10 cellular contexts compared by ENCODE assay signal in the genomic region with DNA sequence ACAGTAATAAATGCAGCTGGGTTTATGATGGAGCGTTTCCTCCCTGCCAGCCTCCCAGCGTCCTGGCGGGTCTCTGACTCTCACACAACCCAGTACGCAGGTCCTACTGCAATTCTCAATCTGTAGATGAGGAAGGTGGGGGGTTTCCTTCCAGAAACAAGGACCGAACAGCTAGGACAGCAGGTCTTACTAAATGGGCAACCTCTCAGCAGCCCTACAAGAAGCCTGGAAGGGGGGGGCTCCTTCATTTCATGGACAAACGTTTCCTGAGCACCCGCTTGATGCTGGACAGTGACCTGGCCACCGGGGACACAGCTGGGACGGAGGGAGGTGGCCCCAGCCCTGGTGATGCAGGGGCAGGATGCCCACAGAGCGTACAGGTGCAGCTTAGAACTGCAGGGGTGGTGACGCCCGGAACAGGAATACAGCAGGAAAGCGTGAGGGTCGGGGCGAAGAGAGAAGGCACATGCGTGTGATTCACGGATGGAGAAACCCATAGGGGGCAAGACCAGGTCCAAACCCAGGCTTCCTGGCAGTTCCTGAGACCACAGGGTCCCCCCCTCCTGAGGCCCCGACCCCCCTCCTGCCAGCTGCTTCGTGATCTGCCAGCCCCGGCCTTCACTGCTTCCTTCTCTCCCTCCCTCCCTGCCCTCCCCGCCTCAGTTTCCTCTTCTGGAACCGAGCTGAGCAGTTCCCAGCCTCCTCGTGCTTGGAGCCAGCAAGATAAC. TPM values are rescaled to one million over a fixed set of nuclear protein-coding genes. Genes with fewer than 3 reads are reported as not detected.
DNase-seq lines count a peak whose midpoint lies in the region; ATAC-seq and TF ChIP-seq lines count a peak whose summit lies in the region.
"Had no signal": no experiment of that assay in that cellular context is flagged by ENCODE, and none has a peak within 500 bp of the region (broad histone marks: within the 10 kb centered on the region; RNA-seq: fewer than 3 reads in every experiment).

No MANE protein-coding gene starts in this region.

- 0 out of 2 replicates have a peak overlapping the region, but pooled peaks have one; percentile 64 for H3K9ac ChIP-seq in BLaER1

- no peaks in the 10 kb centered on the region; the same call in 1 of the 2 replicates for H4K20me1 ChIP-seq in BLaER1

- no peaks in the 10 kb centered on the region for H3K9me3 ChIP-seq in BLaER1

- POLR2A ChIA-PET in MCF 10A (lab: Yijun Ruan, JAX) = no interaction called here
- POLR2A ChIA-PET in naive thymus-derived CD8-positive, alpha-beta T cell (lab: Charles Lee) = no interaction called here

- DNase-seq in Jurkat, Clone E6-1 (ENCODE audit: low read depth, low spot score) = peak; percentile 21
- DNase-seq in MCF 10A (ENCODE audit: unreplicated experiment) (no peak), MV-4-11 (lab: John Stamatoyannopoulos, UW) (no peak), NCI-H446 (lab: John Stamatoyannopoulos, UW) (no peak)
- DNase-seq in naive thymus-derived CD8-positive, alpha-beta T cell = peak in 2 of 10 donors; percentile 21 to 32
- DNase-seq: foreskin keratinocyte had no signal

- peak; percentile 65 to 71 for ATAC-seq in naive thymus-derived CD8-positive, alpha-beta T cell
- no peak for ATAC-seq in GM19324 (IDR thresholded peaks at IDR 0.05; ENCODE audit: low FRiP score, unreplicated experiment)
- no peak for ATAC-seq in HG03280 (IDR thresholded peaks at IDR 0.05; ENCODE audit: unreplicated experiment)

- BruUV-seq in MCF 10A (replicated peaks; lab: Mats Ljungman, UMichigan) = no TSS peak

- peak overlapping the region; percentile 67 for H3K4me3 Mint-ChIP-seq in MCF 10A (ENCODE audit: unreplicated experiment)
- H3K4me3 Mint-ChIP-seq in naive thymus-derived CD8-positive, alpha-beta T cell = peak overlapping the region; percentile 80 to 92 (median 88)

- peaks cover 11% of the 10 kb centered on the region for H3K27me3 Mint-ChIP-seq in MCF 10A (ENCODE audit: insufficient read depth, unreplicated experiment)
- H3K27me3 Mint-ChIP-seq in naive thymus-derived CD8-positive, alpha-beta T cell = peaks cover 6 to 25% (median 7%) of the 10 kb centered on the region in 5 donors

- no peaks in the 10 kb centered on the region for H3K36me3 ChIP-seq in BLaER1

- H3K9me3 Mint-ChIP-seq in MCF 10A (ENCODE audit: unreplicated experiment) = no peaks in the 10 kb centered on the region
- H3K9me3 Mint-ChIP-seq in naive thymus-derived CD8-positive, alpha-beta T cell = peaks cover 0 to 7% (median 0%) of the 10 kb centered on the region in 9 donors

- no peak overlapping the region for H3K27ac Mint-ChIP-seq in MCF 10A (ENCODE audit: low read depth, unreplicated experiment)
- peak overlapping the region in 6 of 10 donors; percentile 19 to 86 (median 50) for H3K27ac Mint-ChIP-seq in naive thymus-derived CD8-positive, alpha-beta T cell

- no peak overlapping the region for H3K27ac ChIP-seq in BLaER1
- H3K27ac ChIP-seq: foreskin keratinocyte had no signal

- intact Hi-C loops in MCF 10A (cut with micrococcal nuclease) = no loop called here

- H3K4me3 ChIP-seq in BLaER1 = peak overlapping the region; percentile 70
- H3K4me3 ChIP-seq in Jurkat, Clone E6-1 (ENCODE audit: low read length) = peak overlapping the region; percentile 53

- H3K27me3 ChIP-seq in BLaER1 = peaks cover 7% of the 10 kb centered on the region; the same call in 1 of the 2 replicates

- TF ChIP-seq CTCF in MCF 10A (IDR thresholded peaks at IDR 0.05; ENCODE audit: unreplicated experiment) = no peak

- H3K36me3 Mint-ChIP-seq in MCF 10A (ENCODE audit: insufficient read depth, unreplicated experiment) = no peaks in the 10 kb centered on the region
- H3K36me3 Mint-ChIP-seq in naive thymus-derived CD8-positive, alpha-beta T cell = no peaks in the 10 kb centered on the region

- CTCF ChIA-PET in MCF 10A (lab: Yijun Ruan, JAX) = no interaction called here

- H3K4me1 Mint-ChIP-seq in MCF 10A (ENCODE audit: insufficient read depth, unreplicated experiment) = peaks cover 6% of the 10 kb centered on the region
- H3K4me1 Mint-ChIP-seq in naive thymus-derived CD8-positive, alpha-beta T cell = peaks cover 5 to 9% (median 5%) of the 10 kb centered on the region in 4 donors

- peaks cover 44% of the 10 kb centered on the region for H3K4me1 ChIP-seq in BLaER1
- H3K4me1 ChIP-seq: foreskin keratinocyte had no signal

- H3K4me2 ChIP-seq in BLaER1 = peak overlapping the region; percentile 96

RNA-seq across cellular contexts. Expression of a gene that starts 0.7 kb away (rescaled TPM):
- polyA plus RNA-seq in Jurkat, Clone E6-1 (2012; ENCODE audit: insufficient read depth, insufficient read length) = 4.0 TPM
- total RNA-seq in MCF 10A (2022) = 0.49 and 0.88 TPM in 2 replicates
- not detected for total RNA-seq in naive thymus-derived CD8-positive, alpha-beta T cell
- polyA plus RNA-seq in naive thymus-derived CD8-positive, alpha-beta T cell = not detected
- total RNA-seq: RPMI7951 had no signal

RNA-seq across cellular contexts. Expression of a gene that starts 51.2 kb away (rescaled TPM):
- not detected for polyA plus RNA-seq in Jurkat, Clone E6-1 (2012; ENCODE audit: insufficient read depth, insufficient read length)
- total RNA-seq in MCF 10A (2022) = 0.77 and 2.8 TPM in 2 replicates
- total RNA-seq in naive thymus-derived CD8-positive, alpha-beta T cell = 1 to 10 TPM; 3.6 to 4.0 TPM
- polyA plus RNA-seq in naive thymus-derived CD8-positive, alpha-beta T cell = 1 to 10 TPM in 1 of 3 donors, under 1 TPM in 2; 0.30 to 1.8 (median 0.41) TPM
- total RNA-seq: RPMI7951 had no signal

Comparison
In these comparisons a context has a peak if more than half of its experiments do, and no peak if none do; other contexts are left out.
1. ATAC-seq: peak in naive thymus-derived CD8-positive, alpha-beta T cell (2 of 2); none in GM19324 (single experiment) and HG03280 (single experiment).